Comparison of ENCODE assay signal across 33 cellular contexts in genomic region chr4:137668885-137669284, GRCh38.
"Had no signal": no experiment of that assay in that cellular context is flagged by ENCODE, and none has a peak within 500 bp of the region (broad histone marks: within the 10 kb centered on the region; RNA-seq: fewer than 3 reads in every experiment).

No MANE protein-coding gene starts in this region.

- FAIRE-seq: bronchial epithelial cell had no signal

- H3K27me3 Mint-ChIP-seq: activated B cell treated with CpG ODN at 0.5 μM for 24 hours; activated CD4-positive, alpha-beta memory T cell treated with anti-CD3 and anti-CD28 coated beads, Interleukin-2, amount 10 ng/mL, durations not matched to agents 7 days and 5 days; activated CD8-positive, alpha-beta memory T cell treated with anti-CD3 and anti-CD28 coated beads, Interleukin-2, amount 10 ng/mL, durations not matched to agents 7 days and 5 days; activated naive CD4-positive, alpha-beta T cell treated with anti-CD3 and anti-CD28 coated beads, Interleukin-2, amount 10 ng/mL, durations not matched to agents 7 days and 5 days; activated naive CD8-positive, alpha-beta T cell; activated naive CD8-positive, alpha-beta T cell treated with anti-CD3 and anti-CD28 coated beads, Interleukin-2, amount 50 U/mL, for 24 hours had no signal

- DNase-seq: activated B cell treated with CpG ODN at 0.5 μM for 24 hours; activated CD4-positive, alpha-beta memory T cell treated with anti-CD3 and anti-CD28 coated beads, Interleukin-2, amount 10 ng/mL, durations not matched to agents 7 days and 5 days; activated CD4-positive, alpha-beta T cell treated with anti-CD3 and anti-CD28 coated beads for 4 hours; activated CD4-positive, CD25-positive, alpha-beta regulatory T cell treated with anti-CD3 and anti-CD28 coated beads, Interleukin-2, amount 50 U/mL, for 72 hours; activated CD8-positive, alpha-beta memory T cell treated with anti-CD3 and anti-CD28 coated beads for 24 hours; activated CD8-positive, alpha-beta memory T cell treated with anti-CD3 and anti-CD28 coated beads, Interleukin-2, amount 10 ng/mL, durations not matched to agents 7 days and 5 days; activated CD8-positive, alpha-beta memory T cell treated with anti-CD3 and anti-CD28 coated beads, Interleukin-2, amount 50 U/mL, for 48 hours; activated effector memory CD4-positive, alpha-beta T cell treated with Interleukin-2 at 50 U/mL for 16 hours; activated naive CD4-positive, alpha-beta T cell treated with anti-CD3 and anti-CD28 coated beads, Interleukin-2, amount 10 ng/mL, durations not matched to agents 7 days and 5 days; activated naive CD8-positive, alpha-beta T cell treated with anti-CD3 and anti-CD28 coated beads, Interleukin-2, amount 50 U/mL, for 24 hours; activated T-cell treated with anti-CD3 and anti-CD28 coated beads, Interleukin-2, amount 50 U/mL, for 48 hours; anterior cingulate cortex; central memory CD4-positive, alpha-beta T cell; NCI-H1105; NCI-H1417 treated with DMSO at 0.1 percent for 48 hours; NCI-H187 treated with DMSO at 0.1 percent for 48 hours; NCI-H2081; NCI-H2227 treated with DMSO at 0.1 percent for 48 hours; NCI-H446 treated with DMSO at 0.1 percent for 48 hours; NCI-H524; PC-3; Peyer's patch; SIG-M5; SW 1271; T-helper 1 cell; T-helper 2 cell; T-helper 9 cell had no signal

- H3K4me3 Mint-ChIP-seq: activated B cell treated with CpG ODN at 0.5 μM for 24 hours; activated CD4-positive, alpha-beta memory T cell treated with anti-CD3 and anti-CD28 coated beads, Interleukin-2, amount 10 ng/mL, durations not matched to agents 7 days and 5 days; activated CD8-positive, alpha-beta memory T cell treated with anti-CD3 and anti-CD28 coated beads, Interleukin-2, amount 10 ng/mL, durations not matched to agents 7 days and 5 days; activated naive CD4-positive, alpha-beta T cell treated with anti-CD3 and anti-CD28 coated beads, Interleukin-2, amount 10 ng/mL, durations not matched to agents 7 days and 5 days; activated naive CD8-positive, alpha-beta T cell; activated naive CD8-positive, alpha-beta T cell treated with anti-CD3 and anti-CD28 coated beads, Interleukin-2, amount 50 U/mL, for 24 hours; brain had no signal

- H3K36me3 Mint-ChIP-seq: activated CD8-positive, alpha-beta memory T cell treated with anti-CD3 and anti-CD28 coated beads, Interleukin-2, amount 10 ng/mL, durations not matched to agents 7 days and 5 days; activated naive CD4-positive, alpha-beta T cell treated with anti-CD3 and anti-CD28 coated beads, Interleukin-2, amount 10 ng/mL, durations not matched to agents 7 days and 5 days; activated naive CD8-positive, alpha-beta T cell; brain had no signal

- H3K4me3 ChIP-seq: Peyer's patch had no signal

- H3K36me3 ChIP-seq: Peyer's patch had no signal

- H3K27ac ChIP-seq: Peyer's patch, RWPE1, VCaP had no signal

- H3K9me3 ChIP-seq: Peyer's patch had no signal

- H3K9me3 Mint-ChIP-seq: activated B cell treated with CpG ODN at 0.5 μM for 24 hours; activated CD4-positive, alpha-beta memory T cell treated with anti-CD3 and anti-CD28 coated beads, Interleukin-2, amount 10 ng/mL, durations not matched to agents 7 days and 5 days; activated naive CD4-positive, alpha-beta T cell treated with anti-CD3 and anti-CD28 coated beads, Interleukin-2, amount 10 ng/mL, durations not matched to agents 7 days and 5 days; activated naive CD8-positive, alpha-beta T cell treated with anti-CD3 and anti-CD28 coated beads, Interleukin-2, amount 50 U/mL, for 24 hours had no signal

- H3K27me3 ChIP-seq: Peyer's patch had no signal

- H3K27ac Mint-ChIP-seq: activated B cell treated with CpG ODN at 0.5 μM for 24 hours; activated CD4-positive, alpha-beta memory T cell treated with anti-CD3 and anti-CD28 coated beads, Interleukin-2, amount 10 ng/mL, durations not matched to agents 7 days and 5 days; activated CD8-positive, alpha-beta memory T cell treated with anti-CD3 and anti-CD28 coated beads, Interleukin-2, amount 10 ng/mL, durations not matched to agents 7 days and 5 days; activated naive CD4-positive, alpha-beta T cell treated with anti-CD3 and anti-CD28 coated beads, Interleukin-2, amount 10 ng/mL, durations not matched to agents 7 days and 5 days; activated naive CD8-positive, alpha-beta T cell; activated naive CD8-positive, alpha-beta T cell treated with anti-CD3 and anti-CD28 coated beads, Interleukin-2, amount 50 U/mL, for 24 hours; brain had no signal

- H3K4me1 Mint-ChIP-seq: activated B cell treated with CpG ODN at 0.5 μM for 24 hours; activated CD4-positive, alpha-beta memory T cell treated with anti-CD3 and anti-CD28 coated beads, Interleukin-2, amount 10 ng/mL, durations not matched to agents 7 days and 5 days; activated CD8-positive, alpha-beta memory T cell treated with anti-CD3 and anti-CD28 coated beads, Interleukin-2, amount 10 ng/mL, durations not matched to agents 7 days and 5 days; activated naive CD4-positive, alpha-beta T cell treated with anti-CD3 and anti-CD28 coated beads, Interleukin-2, amount 10 ng/mL, durations not matched to agents 7 days and 5 days; activated naive CD8-positive, alpha-beta T cell treated with anti-CD3 and anti-CD28 coated beads, Interleukin-2, amount 50 U/mL, for 24 hours had no signal

- H3K4me1 ChIP-seq: Peyer's patch had no signal

- ATAC-seq: activated CD8-positive, alpha-beta memory T cell treated with anti-CD3 and anti-CD28 coated beads, Interleukin-2, amount 10 ng/mL, durations not matched to agents 7 days and 5 days; activated naive CD8-positive, alpha-beta T cell treated with anti-CD3 and anti-CD28 coated beads, Interleukin-2, amount 50 U/mL, for 24 hours; PC-3; Right ventricle myocardium inferior had no signal
